2 cellular contexts compared by ENCODE assay signal in genomic region chr6:150185697-150186096, GRCh38.
TF ChIP-seq lines count a peak whose summit lies in the region.

No MANE protein-coding gene starts in this region.

TF ChIP-seq in H1, 55 proteins besides CTCF, POLR2A, EP300 and RAD21:
- TF ChIP-seq ASH2L (IDR thresholded peaks at IDR 0.05; ENCODE audit: low read length), result no peak
- no peak for TF ChIP-seq BRCA1 (IDR thresholded peaks at IDR 0.05; ENCODE audit: low read depth, low read length)
- TF ChIP-seq CHD1 (IDR thresholded peaks at IDR 0.05; ENCODE audit: low read depth, low read length), result no peak
- TF ChIP-seq NRF1 (IDR thresholded peaks at IDR 0.05; ENCODE audit: low read depth, low read length), result no peak
- TF ChIP-seq EZH2 (IDR thresholded peaks at IDR 0.05; ENCODE audit: low read depth, low read length, severe bottlenecking), result no peak

TF ChIP-seq in HEK293T, 16 proteins besides CTCF, POLR2A, EP300 and RAD21:
- no peak for TF ChIP-seq ELF4 (IDR thresholded peaks at IDR 0.05)
